ENCODE assay signal across 7 cellular contexts in the genomic region with DNA sequence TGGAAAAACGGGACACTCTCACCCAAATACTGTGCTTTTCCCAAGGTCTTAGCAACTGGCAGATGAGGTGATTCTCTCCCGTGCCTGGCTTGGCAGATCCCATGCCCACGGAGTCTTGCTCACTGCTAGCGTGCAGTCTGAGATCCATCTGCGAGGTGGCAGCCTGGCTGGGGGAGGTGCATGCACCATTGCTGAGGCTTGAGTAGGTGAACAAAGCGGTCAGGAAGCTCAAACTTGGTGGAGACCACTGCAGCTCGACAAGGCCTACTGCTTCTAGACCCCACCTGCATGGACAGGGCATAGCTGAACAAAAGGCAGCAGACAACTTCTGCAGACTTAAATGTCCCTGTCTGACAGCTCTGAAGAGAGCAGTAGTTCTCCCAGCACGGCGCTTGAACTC. TPM values are rescaled to one million over a fixed set of nuclear protein-coding genes. Genes with fewer than 3 reads are reported as not detected.
"Had no signal": no experiment of that assay in that cellular context is flagged by ENCODE, and none has a peak within 500 bp of the region (broad histone marks: within the 10 kb centered on the region; RNA-seq: fewer than 3 reads in every experiment).

No MANE protein-coding gene starts in this region.

RNA-seq across cellular contexts. Expression of gene VAX2, which starts 24.2 kb away (rescaled TPM):
- total RNA-seq: GM23338, H1, H7, H9 had no signal
- polyA plus RNA-seq: GM23338, H1 had no signal

RNA-seq across cellular contexts. Expression of gene CD207, which starts 40.5 kb away (rescaled TPM):
- total RNA-seq: GM23248, GM23338, H1, H4, H7, H9, HFFc6 had no signal
- polyA plus RNA-seq: GM23248, GM23338, H1 had no signal

RNA-seq across cellular contexts. Expression of gene CLEC4F, which starts 55.7 kb away (rescaled TPM):
- total RNA-seq: GM23248, GM23338, H1, H4, H7, H9, HFFc6 had no signal
- polyA plus RNA-seq: GM23248, GM23338, H1 had no signal

RNA-seq across cellular contexts. Expression of gene ATP6V1B1, which starts 59.6 kb away (rescaled TPM):
- total RNA-seq: GM23248, GM23338, H1, H9 had no signal
- polyA plus RNA-seq: GM23338, H1 had no signal
